Comparison of ENCODE assay signal across 23 cellular contexts in genomic region chr10:129717816-129718547, GRCh38.
DNase-seq lines count a peak whose midpoint lies in the region; ATAC-seq, FAIRE-seq and TF ChIP-seq lines count a peak whose summit lies in the region.
"Had no signal": no experiment of that assay in that cellular context is flagged by ENCODE, and none has a peak within 500 bp of the region (broad histone marks: within the 10 kb centered on the region; RNA-seq: fewer than 3 reads in every experiment).

No MANE protein-coding gene starts in this region.

- TF ChIP-seq POLR2A in Peyer's patch (IDR thresholded peaks at IDR 0.05) (no peak), H1 (IDR thresholded peaks at IDR 0.05; ENCODE audit: control extremely low read depth in 1 of 2, low read depth in 2 of 2, low read length in 2 of 2) (no peak), spleen (IDR thresholded peaks at IDR 0.05) (no peak)

- H3K4me1 ChIP-seq in Peyer's patch = no peaks in the 10 kb centered on the region
- H3K4me1 ChIP-seq in H1 (replicated peaks in 1 of 4; ENCODE audit: control insufficient read depth in 3 of 4, insufficient read depth in 4 of 4, low read length in 3 of 4) = no peaks in the 10 kb centered on the region; a peak in 1 of 7 replicates
- H3K4me1 ChIP-seq in neural progenitor cell = no peaks in the 10 kb centered on the region
- H3K4me1 ChIP-seq in spleen = peaks cover 0 to 5% (median 0%) of the 10 kb centered on the region in 6 donors
- H3K4me1 ChIP-seq: BE2C had no signal

- no peak overlapping the region for H4K8ac ChIP-seq in H1 (ENCODE audit: extremely low read depth, insufficient read depth, low read length)

- no peak overlapping the region for H2BK120ac ChIP-seq in H1 (replicated peaks; ENCODE audit: low read depth, low read length)

- no peak for FAIRE-seq in H1 (lab: Jason Lieb, UNC)
- FAIRE-seq: A204.1, G401.6, GM12891, GM19239, H54, HepG2 had no signal

- H3K27ac Mint-ChIP-seq in neural progenitor cell = peak overlapping the region; percentile 66
- H3K27ac Mint-ChIP-seq in stimulated activated memory B cell treated with anti-CD40 and anti-IgM and Interleukin-4, amounts not matched to agents 10 μg/mL and 1 μg/mL and 100 μg/mL, for 72 hours = no peak overlapping the region
- H3K27ac Mint-ChIP-seq in HFFc6 = no peak overlapping the region
- H3K27ac Mint-ChIP-seq: CD4-positive, CD25-positive, alpha-beta regulatory T cell; CD8-positive, alpha-beta memory T cell had no signal

- WGBS in H1 (ENCODE audit: extremely low coverage in 1 of 2, insufficient coverage in 1 of 2, insufficient read length in 1 of 2, insufficient replicate concordance in 2 of 2, low coverage in 1 of 2, low lambda C conversion rate in 2 of 2, missing lambda C conversion rate in 1 of 2), 2 experiments = 92% methylated on average over 13 of the region's 14 CpGs; no CpG with 5 or more reads in 1 of the 2 experiments
- 87 to 92% (median 88%) methylated on average over 12 to 14 of the region's 14 CpGs for WGBS in spleen, 5 donors

- no peak for ATAC-seq in stimulated activated memory B cell treated with anti-CD40 and anti-IgM and Interleukin-4, amounts not matched to agents 10 μg/mL and 1 μg/mL and 100 μg/mL, for 72 hours
- ATAC-seq: HCT116, HepG2 had no signal

- H3K27me3 Mint-ChIP-seq in neural progenitor cell (ENCODE audit: insufficient read depth, low read depth) (peaks cover 4% of the 10 kb centered on the region), HFFc6 (ENCODE audit: insufficient read depth) (no peaks in the 10 kb centered on the region; the same call in 1 of the 2 replicates)
- H3K27me3 Mint-ChIP-seq in stimulated activated memory B cell treated with anti-CD40 and anti-IgM and Interleukin-4, amounts not matched to agents 10 μg/mL and 1 μg/mL and 100 μg/mL, for 72 hours = no peaks in the 10 kb centered on the region
- H3K27me3 Mint-ChIP-seq: CD4-positive, CD25-positive, alpha-beta regulatory T cell; CD8-positive, alpha-beta memory T cell had no signal

- no peak for TF ChIP-seq CTCF in Peyer's patch (IDR thresholded peaks at IDR 0.05)
- no peak for TF ChIP-seq CTCF in H1 (IDR thresholded peaks at IDR 0.05; ENCODE audit: control extremely low read depth in 1 of 3, insufficient read depth in 1 of 3, low read depth in 1 of 3, low read length in 3 of 3)
- TF ChIP-seq CTCF in neural progenitor cell (IDR thresholded peaks at IDR 0.05) = no peak
- no peak for TF ChIP-seq CTCF in spleen (IDR thresholded peaks at IDR 0.05 in 8 of 11, conservative IDR thresholded peaks at IDR 0.05 in 3 of 11)
- TF ChIP-seq CTCF in HFFc6 (IDR thresholded peaks at IDR 0.05) = no peak

- H3K14ac ChIP-seq in H1 (ENCODE audit: insufficient read length) = no peak overlapping the region

- H3K9me3 Mint-ChIP-seq in neural progenitor cell (peaks cover 8% of the 10 kb centered on the region), HFFc6 (peaks cover 46% of the 10 kb centered on the region)
- H3K9me3 Mint-ChIP-seq in stimulated activated memory B cell treated with anti-CD40 and anti-IgM and Interleukin-4, amounts not matched to agents 10 μg/mL and 1 μg/mL and 100 μg/mL, for 72 hours = peaks cover 3% of the 10 kb centered on the region

- H3K18ac ChIP-seq in H1 (ENCODE audit: extremely low read depth, low read length) = no peak overlapping the region

- no peak overlapping the region for H3K23ac ChIP-seq in H1 (ENCODE audit: insufficient read length)

- no peak overlapping the region for H3K4me2 ChIP-seq in H1 (ENCODE audit: insufficient read depth in 1 of 2, low read depth in 2 of 2, low read length in 2 of 2)
- no peak overlapping the region for H3K4me2 ChIP-seq in neural progenitor cell

- H2BK12ac ChIP-seq in H1 (ENCODE audit: low read depth, low read length) = no peak overlapping the region

- H3K56ac ChIP-seq in H1 (replicated peaks; ENCODE audit: insufficient read length, low read depth, low read length) = no peak overlapping the region

- CTCF ChIA-PET in H1 (lab: Charles Lee; ENCODE audit: partially characterized antibody) = no interaction called here

- H3K4me3 Mint-ChIP-seq in neural progenitor cell = no peak overlapping the region
- H3K4me3 Mint-ChIP-seq in stimulated activated memory B cell treated with anti-CD40 and anti-IgM and Interleukin-4, amounts not matched to agents 10 μg/mL and 1 μg/mL and 100 μg/mL, for 72 hours = no peak overlapping the region
- no peak overlapping the region for H3K4me3 Mint-ChIP-seq in HFFc6
- H3K4me3 Mint-ChIP-seq: CD4-positive, CD25-positive, alpha-beta regulatory T cell; CD8-positive, alpha-beta memory T cell had no signal

- no peak for TF ChIP-seq RAD21 in H1 (IDR thresholded peaks at IDR 0.05 in 1 of 2, conservative IDR thresholded peaks at IDR 0.05 in 1 of 2; ENCODE audit: low read depth in 2 of 2, low read length in 2 of 2)

- no peak overlapping the region for H2BK20ac ChIP-seq in H1 (ENCODE audit: low read length)

- 0 out of 2 replicates have a peak overlapping the region, but pooled peaks have one; percentile 74 for H2BK5ac ChIP-seq in H1 (ENCODE audit: low read depth, low read length)

- no peak overlapping the region; a peak in 1 of 7 replicates for H3K9ac ChIP-seq in H1 (replicated peaks in 1 of 4; ENCODE audit: extremely low read depth in 1 of 4, low read depth in 3 of 4, low read length in 3 of 4)
- H3K9ac ChIP-seq in neural progenitor cell = no peak overlapping the region
- H3K9ac ChIP-seq: GM23248 had no signal

- peak in 2 of 3 donors; percentile 25 to 34 for DNase-seq in Peyer's patch
- no peak for DNase-seq in H1 (ENCODE audit: low read depth in 1 of 2, low spot score in 2 of 2)
- no peak for DNase-seq in neural progenitor cell (ENCODE audit: low spot score)
- DNase-seq in spleen = peak; percentile 56
- DNase-seq in NCI-H1048 (lab: John Stamatoyannopoulos, UW) = no peak
- no peak for DNase-seq in HFFc6
- DNase-seq: ACHN; BE2C; C1 segment of cervical spinal cord; CD4-positive, CD25-positive, alpha-beta regulatory T cell; CD8-positive, alpha-beta memory T cell; COR-L47; DMS 273 treated with DMSO at 0.1 percent for 48 hours; DMS53; GM23248 had no signal

- H3F3A ChIP-seq in neural progenitor cell (ENCODE audit: low read depth) = no peaks in the 10 kb centered on the region

- no peak overlapping the region for H3K4me3 ChIP-seq in Peyer's patch
- H3K4me3 ChIP-seq in H1 (ENCODE audit: extremely low read depth in 1 of 4, insufficient read depth in 2 of 4, low read depth in 3 of 4, low read length in 4 of 4) = no peak overlapping the region
- no peak overlapping the region for H3K4me3 ChIP-seq in neural progenitor cell
- no peak overlapping the region for H3K4me3 ChIP-seq in spleen
- H3K4me3 ChIP-seq: GM23248 had no signal

- H3K27ac ChIP-seq in Peyer's patch = no peak overlapping the region
- H3K27ac ChIP-seq in H1 (ENCODE audit: low read depth, low read length) = no peak overlapping the region
- H3K27ac ChIP-seq in neural progenitor cell = no peak overlapping the region
- H3K27ac ChIP-seq in spleen = no peak overlapping the region
- H3K27ac ChIP-seq: GM23248 had no signal

- H4K5ac ChIP-seq in H1 (ENCODE audit: insufficient read length, low read depth, low read length) = no peak overlapping the region

- TF ChIP-seq EP300 in H1 (IDR thresholded peaks at IDR 0.05; ENCODE audit: borderline replicate concordance in 1 of 2, low read depth in 2 of 2, low read length in 2 of 2) = no peak

- no peak overlapping the region for H2AFZ ChIP-seq in H1 (ENCODE audit: low read length)
- H2AFZ ChIP-seq in neural progenitor cell (replicated peaks) = no peak overlapping the region
- H2AFZ ChIP-seq: GM23248 had no signal

- H4K91ac ChIP-seq in H1 (replicated peaks; ENCODE audit: insufficient read length, low read length) = no peak overlapping the region

- H2BK15ac ChIP-seq in H1 (ENCODE audit: low read length) = no peak overlapping the region

- no peaks in the 10 kb centered on the region for H3K23me2 ChIP-seq in H1 (ENCODE audit: low read depth, low read length)

- H3K36me3 Mint-ChIP-seq in neural progenitor cell (peaks cover 1% of the 10 kb centered on the region), HFFc6 (ENCODE audit: low read depth) (peaks cover 34% of the 10 kb centered on the region)
- H3K36me3 Mint-ChIP-seq in stimulated activated memory B cell treated with anti-CD40 and anti-IgM and Interleukin-4, amounts not matched to agents 10 μg/mL and 1 μg/mL and 100 μg/mL, for 72 hours = peaks cover 67% of the 10 kb centered on the region

- no peak overlapping the region for H3K4ac ChIP-seq in H1 (replicated peaks; ENCODE audit: insufficient read length, low read depth, low read length)

- intact Hi-C loops in spleen (cut with DNase I; ENCODE audit: low total_unique reads) = no loop called here

- H3K79me1 ChIP-seq in H1 (ENCODE audit: low read depth, low read length) = no peaks in the 10 kb centered on the region

- H3K27me3 ChIP-seq in Peyer's patch = no peaks in the 10 kb centered on the region
- no peaks in the 10 kb centered on the region for H3K27me3 ChIP-seq in H1 (replicated peaks in 1 of 4; ENCODE audit: control insufficient read depth in 3 of 4, extremely low read depth in 1 of 4, insufficient read depth in 3 of 4, low read length in 3 of 4)
- H3K27me3 ChIP-seq in neural progenitor cell = no peaks in the 10 kb centered on the region
- no peaks in the 10 kb centered on the region for H3K27me3 ChIP-seq in spleen (replicated peaks in 1 of 7)
- H3K27me3 ChIP-seq: BE2C had no signal

- POLR2A ChIA-PET in H1 (lab: Charles Lee; ENCODE audit: partially characterized antibody) = interaction anchor here (1.0 to 1.2 kb wide), 2 partner anchors 13 to 41 kb away, joined by 3 read pairs; no protein-coding TSS in a partner anchor

- peaks cover 0 to 4% (median 0%) of the 10 kb centered on the region in 4 donors for H3K9me3 ChIP-seq in Peyer's patch
- H3K9me3 ChIP-seq in H1 (ENCODE audit: insufficient read depth in 2 of 2, low read depth in 1 of 2, low read length in 1 of 2) = no peaks in the 10 kb centered on the region
- H3K9me3 ChIP-seq in neural progenitor cell (ENCODE audit: low read depth) = no peaks in the 10 kb centered on the region
- peaks cover 0 to 33% (median 24%) of the 10 kb centered on the region in 8 donors for H3K9me3 ChIP-seq in spleen
- H3K9me3 ChIP-seq: BE2C had no signal

- H4K20me1 ChIP-seq in H1 (replicated peaks in 1 of 2; ENCODE audit: control insufficient read depth in 1 of 2, insufficient read depth in 2 of 2, low read length in 2 of 2) = no peaks in the 10 kb centered on the region
- no peaks in the 10 kb centered on the region for H4K20me1 ChIP-seq in neural progenitor cell (ENCODE audit: low read depth)

- H3K79me2 ChIP-seq in H1 (ENCODE audit: control insufficient read depth in 1 of 2, insufficient read depth in 2 of 2, low read length in 2 of 2) (no peaks in the 10 kb centered on the region), neural progenitor cell (ENCODE audit: low read depth) (no peaks in the 10 kb centered on the region)

- peaks cover 9% of the 10 kb centered on the region for H3K4me1 Mint-ChIP-seq in neural progenitor cell
- H3K4me1 Mint-ChIP-seq in stimulated activated memory B cell treated with anti-CD40 and anti-IgM and Interleukin-4, amounts not matched to agents 10 μg/mL and 1 μg/mL and 100 μg/mL, for 72 hours = no peaks in the 10 kb centered on the region
- no peaks in the 10 kb centered on the region for H3K4me1 Mint-ChIP-seq in HFFc6 (ENCODE audit: low read depth)
- H3K4me1 Mint-ChIP-seq: CD4-positive, CD25-positive, alpha-beta regulatory T cell; CD8-positive, alpha-beta memory T cell had no signal

- H3K36me3 ChIP-seq in Peyer's patch (no peaks in the 10 kb centered on the region), H1 (ENCODE audit: control insufficient read depth in 2 of 4, insufficient read depth in 4 of 4, low read length in 3 of 4) (no peaks in the 10 kb centered on the region; a peak in 1 of 8 replicates), neural progenitor cell (no peaks in the 10 kb centered on the region), spleen (peaks cover 0 to 29% (median 2%) of the 10 kb centered on the region in 6 donors)
- H3K36me3 ChIP-seq: BE2C had no signal

- no peak overlapping the region for H2AK5ac ChIP-seq in H1 (ENCODE audit: low read depth, low read length)

Comparison
In these comparisons a context has a peak if more than half of its experiments do, and no peak if none do; other contexts are left out.
1. DNase-seq: peak in Peyer's patch (2 of 3) and spleen (single experiment); none in H1 (0 of 2), neural progenitor cell (single experiment), NCI-H1048 (single experiment) and HFFc6 (single experiment).